8 cellular contexts compared by ENCODE assay signal in the genomic region with DNA sequence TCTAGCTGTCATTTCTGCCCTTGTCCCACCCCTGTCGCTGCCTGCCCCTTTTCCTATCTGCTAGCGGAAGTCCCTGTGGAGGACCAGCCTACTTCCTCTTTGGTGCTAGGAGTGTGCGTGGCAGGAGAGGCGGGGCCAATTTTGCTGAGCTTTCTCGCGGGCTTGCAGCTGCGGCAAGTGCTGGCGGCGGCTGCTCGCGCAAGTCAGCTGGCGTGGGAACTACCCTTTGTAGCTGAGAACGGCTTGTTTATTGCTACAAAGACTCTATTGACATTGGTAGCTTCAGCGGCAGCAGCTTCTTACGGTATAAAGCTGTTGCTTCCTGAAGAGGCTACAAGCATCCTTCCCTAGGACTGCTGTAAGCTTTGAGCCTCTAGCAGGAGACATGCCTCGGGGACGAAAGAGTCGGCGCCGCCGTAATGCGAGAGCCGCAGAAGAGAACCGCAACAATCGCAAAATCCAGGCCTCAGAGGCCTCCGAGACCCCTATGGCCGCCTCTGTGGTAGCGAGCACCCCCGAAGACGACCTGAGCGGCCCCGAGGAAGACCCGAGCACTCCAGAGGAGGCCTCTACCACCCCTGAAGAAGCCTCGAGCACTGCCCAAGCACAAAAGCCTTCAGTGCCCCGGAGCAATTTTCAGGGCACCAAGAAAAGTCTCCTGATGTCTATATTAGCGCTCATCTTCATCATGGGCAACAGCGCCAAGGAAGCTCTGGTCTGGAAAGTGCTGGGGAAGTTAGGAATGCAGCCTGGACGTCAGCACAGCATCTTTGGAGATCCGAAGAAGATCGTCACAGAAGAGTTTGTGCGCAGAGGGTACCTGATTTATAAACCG. TPM values are rescaled to one million over a fixed set of nuclear protein-coding genes. Genes with fewer than 3 reads are reported as not detected.
A peak's percentile ranks its signal among the peaks of the same experiment; 100 is the strongest.
DNase-seq lines count a peak whose midpoint lies in the region; ATAC-seq and TF ChIP-seq lines count a peak whose summit lies in the region.

MAGEH1 (plus strand) TSS at position 138 of the 835 bp plus-strand sequence; CDS start at position 386, 248 bp downstream.

- peak within 1 kb of the TSS; percentile 54 to 57 for H3K9ac ChIP-seq in mucosa of rectum (ENCODE audit: low read depth in 1 of 2, low read length in 2 of 2)

- H3K4me3 ChIP-seq in CD4-positive, CD25-positive, alpha-beta regulatory T cell (ENCODE audit: low read depth, low read length) = peak within 1 kb of the TSS; percentile 88
- H3K4me3 ChIP-seq in mucosa of rectum (ENCODE audit: low read length in 2 of 2) = peak within 1 kb of the TSS; percentile 61 to 86

- no peaks in the 10 kb centered on the region for H3K9me3 Mint-ChIP-seq in CD4-positive, CD25-positive, alpha-beta regulatory T cell
- H3K9me3 Mint-ChIP-seq in activated T-cell treated with anti-CD3 and anti-CD28 coated beads, Interleukin-2, amount 50 U/mL, for 24 hours = no peaks in the 10 kb centered on the region

- H3K27ac Mint-ChIP-seq in CD4-positive, CD25-positive, alpha-beta regulatory T cell = peak within 1 kb of the TSS; percentile 95 to 97 (median 97)
- H3K27ac Mint-ChIP-seq in activated T-cell treated with anti-CD3 and anti-CD28 coated beads, Interleukin-2, amount 50 U/mL, for 24 hours = peak within 1 kb of the TSS; percentile 92

- peaks cover 7% of the 10 kb centered on the region for H3K4me1 ChIP-seq in CD4-positive, CD25-positive, alpha-beta regulatory T cell (ENCODE audit: control insufficient read depth, insufficient read depth, low read length, poor library complexity, severe bottlenecking)
- H3K4me1 ChIP-seq in mucosa of rectum (ENCODE audit: control insufficient read depth in 2 of 2, insufficient read depth in 2 of 2, low read length in 2 of 2) = peaks cover 0 to 2% of the 10 kb centered on the region in 2 donors

- H3K4me1 Mint-ChIP-seq in CD4-positive, CD25-positive, alpha-beta regulatory T cell = peaks cover 0 to 24% (median 14%) of the 10 kb centered on the region in 4 donors
- peaks cover 4% of the 10 kb centered on the region for H3K4me1 Mint-ChIP-seq in activated T-cell treated with anti-CD3 and anti-CD28 coated beads, Interleukin-2, amount 50 U/mL, for 24 hours (ENCODE audit: low read depth)

- peak within 1 kb of the TSS; percentile 93 to 97 (median 96) for H3K4me3 Mint-ChIP-seq in CD4-positive, CD25-positive, alpha-beta regulatory T cell
- H3K4me3 Mint-ChIP-seq in activated T-cell treated with anti-CD3 and anti-CD28 coated beads, Interleukin-2, amount 50 U/mL, for 24 hours = peak within 1 kb of the TSS; percentile 94

- peak; percentile 46 for TF ChIP-seq POLR2A in erythroblast (IDR thresholded peaks at IDR 0.05; ENCODE audit: low read length)

- no peaks in the 10 kb centered on the region for H3K36me3 ChIP-seq in CD4-positive, CD25-positive, alpha-beta regulatory T cell (ENCODE audit: control insufficient read depth, insufficient read depth, low read length)
- no peaks in the 10 kb centered on the region for H3K36me3 ChIP-seq in mucosa of rectum (ENCODE audit: control insufficient read depth in 2 of 2, insufficient read depth in 2 of 2, low read length in 2 of 2)

- H3K27ac ChIP-seq in CD4-positive, CD25-positive, alpha-beta regulatory T cell (ENCODE audit: insufficient read depth, low read length, poor library complexity, severe bottlenecking) = peak within 1 kb of the TSS; percentile 86
- H3K27ac ChIP-seq in mucosa of rectum (ENCODE audit: low read depth in 2 of 2, low read length in 2 of 2) = peak within 1 kb of the TSS; percentile 62 to 74

- no peaks in the 10 kb centered on the region for H3K9me3 ChIP-seq in CD4-positive, CD25-positive, alpha-beta regulatory T cell (ENCODE audit: control insufficient read depth in 2 of 2, low read length in 2 of 2)
- no peaks in the 10 kb centered on the region for H3K9me3 ChIP-seq in mucosa of rectum (ENCODE audit: control insufficient read depth in 2 of 2, low read length in 2 of 2)

- DNase-seq in CD4-positive, CD25-positive, alpha-beta regulatory T cell = peak; percentile 74 to 91 (median 79)
- peak; percentile 82 for DNase-seq in activated T-cell treated with anti-CD3 and anti-CD28 coated beads, Interleukin-2, amount 50 U/mL, for 24 hours
- peak; percentile 76 to 79 for DNase-seq in erythroblast (lab: John Stamatoyannopoulos, UW)
- peak; percentile 36 to 56 for DNase-seq in stimulated activated CD8-positive, alpha-beta memory T cell treated with anti-CD3 and anti-CD28 coated beads, Interleukin-4, amount 100 ng/mL, for 4 hours (ENCODE audit: low read depth in 2 of 2, low spot score in 1 of 2)

- no peaks in the 10 kb centered on the region for H3K27me3 Mint-ChIP-seq in CD4-positive, CD25-positive, alpha-beta regulatory T cell
- peaks cover 13% of the 10 kb centered on the region for H3K27me3 Mint-ChIP-seq in activated T-cell treated with anti-CD3 and anti-CD28 coated beads, Interleukin-2, amount 50 U/mL, for 24 hours

- peak; percentile 89 to 90 for ATAC-seq in CD4-positive, CD25-positive, alpha-beta regulatory T cell (ENCODE audit: low read depth in 2 of 2)
- ATAC-seq in GM19372 (IDR thresholded peaks at IDR 0.05; ENCODE audit: low read depth, unreplicated experiment) (peak; percentile 94), HG03558 (IDR thresholded peaks at IDR 0.05; ENCODE audit: extremely low read depth, unreplicated experiment) (peak; percentile 94)

- no peaks in the 10 kb centered on the region for H3K27me3 ChIP-seq in CD4-positive, CD25-positive, alpha-beta regulatory T cell (ENCODE audit: control insufficient read depth, insufficient read depth, low read length)
- H3K27me3 ChIP-seq in mucosa of rectum (ENCODE audit: control insufficient read depth in 2 of 2, insufficient read depth in 2 of 2, low read length in 2 of 2) = peaks cover 0 to 2% of the 10 kb centered on the region in 2 donors

- H3K36me3 Mint-ChIP-seq in CD4-positive, CD25-positive, alpha-beta regulatory T cell = no peaks in the 10 kb centered on the region
- peaks cover 9% of the 10 kb centered on the region for H3K36me3 Mint-ChIP-seq in activated T-cell treated with anti-CD3 and anti-CD28 coated beads, Interleukin-2, amount 50 U/mL, for 24 hours (ENCODE audit: low read depth)

TF ChIP-seq in PFSK-1, 5 proteins besides CTCF, POLR2A, EP300 and RAD21:
- TF ChIP-seq, protein P1, sequence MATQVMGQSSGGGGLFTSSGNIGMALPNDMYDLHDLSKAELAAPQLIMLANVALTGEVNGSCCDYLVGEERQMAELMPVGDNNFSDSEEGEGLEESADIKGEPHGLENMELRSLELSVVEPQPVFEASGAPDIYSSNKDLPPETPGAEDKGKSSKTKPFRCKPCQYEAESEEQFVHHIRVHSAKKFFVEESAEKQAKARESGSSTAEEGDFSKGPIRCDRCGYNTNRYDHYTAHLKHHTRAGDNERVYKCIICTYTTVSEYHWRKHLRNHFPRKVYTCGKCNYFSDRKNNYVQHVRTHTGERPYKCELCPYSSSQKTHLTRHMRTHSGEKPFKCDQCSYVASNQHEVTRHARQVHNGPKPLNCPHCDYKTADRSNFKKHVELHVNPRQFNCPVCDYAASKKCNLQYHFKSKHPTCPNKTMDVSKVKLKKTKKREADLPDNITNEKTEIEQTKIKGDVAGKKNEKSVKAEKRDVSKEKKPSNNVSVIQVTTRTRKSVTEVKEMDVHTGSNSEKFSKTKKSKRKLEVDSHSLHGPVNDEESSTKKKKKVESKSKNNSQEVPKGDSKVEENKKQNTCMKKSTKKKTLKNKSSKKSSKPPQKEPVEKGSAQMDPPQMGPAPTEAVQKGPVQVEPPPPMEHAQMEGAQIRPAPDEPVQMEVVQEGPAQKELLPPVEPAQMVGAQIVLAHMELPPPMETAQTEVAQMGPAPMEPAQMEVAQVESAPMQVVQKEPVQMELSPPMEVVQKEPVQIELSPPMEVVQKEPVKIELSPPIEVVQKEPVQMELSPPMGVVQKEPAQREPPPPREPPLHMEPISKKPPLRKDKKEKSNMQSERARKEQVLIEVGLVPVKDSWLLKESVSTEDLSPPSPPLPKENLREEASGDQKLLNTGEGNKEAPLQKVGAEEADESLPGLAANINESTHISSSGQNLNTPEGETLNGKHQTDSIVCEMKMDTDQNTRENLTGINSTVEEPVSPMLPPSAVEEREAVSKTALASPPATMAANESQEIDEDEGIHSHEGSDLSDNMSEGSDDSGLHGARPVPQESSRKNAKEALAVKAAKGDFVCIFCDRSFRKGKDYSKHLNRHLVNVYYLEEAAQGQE (IDR thresholded peaks at IDR 0.05; ENCODE audit: insufficient read depth in 1 of 2, low read depth in 2 of 2, low read length in 2 of 2) = no peak
- TF ChIP-seq FOXP2 (optimal IDR thresholded peaks at IDR 0.05; ENCODE audit: borderline replicate concordance, extremely low read depth, extremely low read length, insufficient read depth) (no peak), POLR2AphosphoS5 (IDR thresholded peaks at IDR 0.05; ENCODE audit: low read depth, low read length) (peak; percentile 22; the same call in 1 of the 2 replicates), SIN3A (IDR thresholded peaks at IDR 0.05; ENCODE audit: borderline replicate concordance, insufficient read depth, low read length) (no peak), TAF1 (IDR thresholded peaks at IDR 0.05; ENCODE audit: borderline replicate concordance, insufficient read depth, low read length) (no peak)

RNA-seq across cellular contexts. Expression of gene MAGEH1, which starts in this region (rescaled TPM):
- 26.6 TPM for total RNA-seq in CD4-positive, CD25-positive, alpha-beta regulatory T cell
- 10 to 100 TPM; 78.3 to 86.6 (median 85.8) TPM for polyA plus RNA-seq in CD4-positive, CD25-positive, alpha-beta regulatory T cell
- polyA plus RNA-seq in PFSK-1 (2012; ENCODE audit: insufficient read length, low read depth) = 3.0 TPM

Comparison
In these comparisons a context has a peak if more than half of its experiments do, and no peak if none do; other contexts are left out.
1. Peak in every context shown above with its lines: DNase-seq, ATAC-seq, H3K4me3 ChIP-seq and H3K27ac ChIP-seq.